ENCODE assay signal across 8 cellular contexts in genomic region chr1:151047925-151048644, GRCh38. TPM values are rescaled to one million over a fixed set of nuclear protein-coding genes. Genes with fewer than 3 reads are reported as not detected.
DNase-seq lines count a peak whose midpoint lies in the region; ATAC-seq and TF ChIP-seq lines count a peak whose summit lies in the region.

No MANE protein-coding gene starts in this region.

- H3K4me1 ChIP-seq in heart right ventricle (peaks cover 0 to 38% (median 28%) of the 10 kb centered on the region in 9 donors), parathyroid adenoma (peaks cover 4% of the 10 kb centered on the region)

- peak overlapping the region; percentile 91 for H2AFZ ChIP-seq in parathyroid adenoma

- WGBS in heart right ventricle, 2 donors: 0% methylated on average over 48 of the region's 48 CpGs

- H3K79me2 ChIP-seq in parathyroid adenoma: no peaks in the 10 kb centered on the region

- peak overlapping the region; percentile 88 for H3K27ac ChIP-seq in angular gyrus (ENCODE audit: low read depth, low read length)
- peak overlapping the region; percentile 71 to 95 (median 90) for H3K27ac ChIP-seq in heart right ventricle
- peak overlapping the region; percentile 89 for H3K27ac ChIP-seq in parathyroid adenoma

- DNase-seq in D341Med (ENCODE audit: low spot score) (peak; percentile 60), LoVo (ENCODE audit: low spot score) (peak; percentile 57), SK-N-DZ (ENCODE audit: low spot score) (peak; percentile 86), heart right ventricle (peak; percentile 73), cortex of kidney (lab: John Stamatoyannopoulos, UW) (no peak)

- peaks cover 0 to 48% (median 18%) of the 10 kb centered on the region in 9 donors for H3K36me3 ChIP-seq in heart right ventricle
- H3K36me3 ChIP-seq in parathyroid adenoma (ENCODE audit: control insufficient read depth, insufficient read depth, low read length): no peaks in the 10 kb centered on the region

- H3K27me3 ChIP-seq in heart right ventricle: no peaks in the 10 kb centered on the region
- H3K27me3 ChIP-seq in parathyroid adenoma (ENCODE audit: control insufficient read depth, insufficient read depth, low read length): no peaks in the 10 kb centered on the region

- peak overlapping the region; percentile 49 for H3K9ac ChIP-seq in parathyroid adenoma

- peak overlapping the region; percentile 96 for H3K4me2 ChIP-seq in parathyroid adenoma (ENCODE audit: low read length)

- TF ChIP-seq CTCF in heart right ventricle (IDR thresholded peaks at IDR 0.05) (peak in 8 of 9 donors; percentile 25 to 68 (median 57)), parathyroid adenoma (IDR thresholded peaks at IDR 0.05) (peak; percentile 40)

- intact Hi-C loops in heart right ventricle (cut with DNase I): loop anchor here in 1 of 10 donors (1.0 kb wide), 1 partner anchor 23 kb away; no protein-coding TSS in a partner anchor

- ATAC-seq in GM21529 (IDR thresholded peaks at IDR 0.05; ENCODE audit: unreplicated experiment) (peak; percentile 70), heart right ventricle (peak; percentile 73 to 90 (median 86))

- H3K4me3 ChIP-seq in heart right ventricle: peak overlapping the region; percentile 44 to 98 (median 76)
- H3K4me3 ChIP-seq in parathyroid adenoma (ENCODE audit: low read depth, low read length): peak overlapping the region; percentile 82

- H3K9me3 ChIP-seq in heart right ventricle (no peaks in the 10 kb centered on the region), parathyroid adenoma (ENCODE audit: control insufficient read depth, low read length) (no peaks in the 10 kb centered on the region)

RNA-seq across cellular contexts. Expression of gene C1orf56, which starts 0.5 kb away (rescaled TPM):
- 4.8 TPM in 2 replicates for polyA plus RNA-seq in SK-N-DZ (2014; cell fraction: cytosol; rRNA removed)
- polyA plus RNA-seq in SK-N-DZ (2014; cell fraction: nucleus; rRNA removed): 1.7 and 4.7 TPM in 2 replicates
- 10 to 100 TPM in 3 of 10 donors, 1 to 10 TPM in 7; 5.4 to 12.6 (median 8.0) TPM for total RNA-seq in heart right ventricle
- polyA plus RNA-seq in heart right ventricle: 1 to 10 TPM; 5.2 to 5.8 TPM

RNA-seq across cellular contexts. Expression of gene CDC42SE1, which starts 11.3 kb away (rescaled TPM):
- polyA plus RNA-seq in SK-N-DZ (2014; cell fraction: cytosol; rRNA removed): 49.0 and 50.5 TPM in 2 replicates
- polyA plus RNA-seq in SK-N-DZ (2014; cell fraction: nucleus; rRNA removed): 53.6 and 68.4 TPM in 2 replicates
- 10 to 100 TPM; 26.1 to 45.6 (median 30.5) TPM for total RNA-seq in heart right ventricle
- 10 to 100 TPM; 28.6 to 34.1 TPM for polyA plus RNA-seq in heart right ventricle

RNA-seq across cellular contexts. Expression of gene BNIPL, which starts 11.7 kb away (rescaled TPM):
- polyA plus RNA-seq in SK-N-DZ (2014; cell fraction: cytosol; rRNA removed): 1.9 and 2.1 TPM in 2 replicates
- polyA plus RNA-seq in SK-N-DZ (2014; cell fraction: nucleus; rRNA removed): 5.0 and 10.3 TPM in 2 replicates
- total RNA-seq in heart right ventricle: under 1 TPM; 0.21 to 0.78 (median 0.32) TPM
- polyA plus RNA-seq in heart right ventricle: 1 to 10 TPM in 1 of 2 donors, under 1 TPM in 1; 0.06 to 1.8 TPM

RNA-seq across cellular contexts. Expression of gene MLLT11, which starts 12.1 kb away (rescaled TPM):
- 136 and 163 TPM in 2 replicates for polyA plus RNA-seq in SK-N-DZ (2014; cell fraction: cytosol; rRNA removed)
- 59.5 and 62.3 TPM in 2 replicates for polyA plus RNA-seq in SK-N-DZ (2014; cell fraction: nucleus; rRNA removed)
- total RNA-seq in heart right ventricle: 10 to 100 TPM in 7 of 10 donors, 1 to 10 TPM in 3; 1.4 to 57.8 (median 28.1) TPM
- 10 to 100 TPM in 1 of 2 donors, 1 to 10 TPM in 1; 4.9 to 11.3 TPM for polyA plus RNA-seq in heart right ventricle

RNA-seq across cellular contexts. Expression of gene GABPB2, which starts 22.5 kb away (rescaled TPM):
- polyA plus RNA-seq in SK-N-DZ (2014; cell fraction: cytosol; rRNA removed): 1.6 and 2.1 TPM in 2 replicates
- 1.2 and 1.3 TPM in 2 replicates for polyA plus RNA-seq in SK-N-DZ (2014; cell fraction: nucleus; rRNA removed)
- total RNA-seq in heart right ventricle: 10 to 100 TPM in 9 of 10 donors, 1 to 10 TPM in 1; 9.1 to 14.4 (median 10.6) TPM
- 10 to 100 TPM in 1 of 2 donors, 1 to 10 TPM in 1; 3.4 to 11.4 TPM for polyA plus RNA-seq in heart right ventricle
